In the genomic region with DNA sequence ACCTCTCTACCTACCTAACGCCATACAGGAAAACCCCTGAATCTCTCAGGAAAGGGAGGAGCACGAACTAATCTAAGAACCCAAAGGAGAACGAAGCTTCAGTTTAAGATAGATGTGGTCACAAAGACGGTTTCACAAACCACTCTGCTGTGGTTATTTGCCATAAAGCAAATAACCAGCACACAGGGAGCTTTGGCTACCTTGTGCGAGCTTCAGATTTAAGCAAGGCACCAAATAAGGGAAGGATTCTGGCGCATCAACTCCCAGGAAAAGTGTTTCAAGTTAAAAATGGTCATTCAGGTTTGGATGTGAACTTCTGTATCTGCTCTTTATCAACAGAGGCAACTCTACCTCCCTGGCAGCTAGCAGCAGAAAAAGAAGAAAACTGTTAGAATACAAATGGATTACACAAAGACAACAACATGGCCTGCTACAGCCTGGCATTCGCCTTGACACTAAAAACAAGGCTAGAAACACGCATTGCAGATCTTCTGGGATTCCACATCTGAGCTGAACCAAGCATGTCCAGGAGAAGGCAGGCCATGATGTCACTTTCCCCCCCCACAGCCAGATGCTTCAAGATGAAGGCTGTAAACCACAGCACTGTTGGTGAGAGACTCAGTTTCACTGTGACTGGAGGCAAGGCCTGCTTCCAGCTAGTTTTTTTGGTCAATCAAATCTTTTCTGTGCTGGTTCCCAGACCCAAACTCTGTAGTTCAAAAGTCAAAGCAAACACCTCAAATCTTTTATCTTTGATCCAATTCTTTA, we compare ENCODE assay signal across 8 cellular contexts. TPM values are rescaled to one million over a fixed set of nuclear protein-coding genes. Genes with fewer than 3 reads are reported as not detected.
DNase-seq lines count a peak whose midpoint lies in the region; ATAC-seq and TF ChIP-seq lines count a peak whose summit lies in the region.

No MANE protein-coding gene starts in this region.

- H2AFZ ChIP-seq in hepatocyte: no peak overlapping the region

- no peak overlapping the region for H3K27ac ChIP-seq in hepatocyte

- 89% methylated on average over 8 of the region's 8 CpGs for WGBS in hepatocyte (ENCODE audit: low lambda C conversion rate, missing lambda C conversion rate)

- no peaks in the 10 kb centered on the region for H3K27me3 Mint-ChIP-seq in activated CD8-positive, alpha-beta T cell treated with anti-CD3 and anti-CD28 coated beads for 36 hours
- H3K27me3 Mint-ChIP-seq in stimulated activated naive CD8-positive, alpha-beta T cell treated with anti-CD3 and anti-CD28 coated beads, Interleukin-15, amount 100 ng/mL, for 72 hours: no peaks in the 10 kb centered on the region
- H3K27me3 Mint-ChIP-seq in endothelial cell (ENCODE audit: unreplicated experiment): no peaks in the 10 kb centered on the region

- H3K4me3 ChIP-seq in hepatocyte: no peak overlapping the region

- POLR2A ChIA-PET in activated CD8-positive, alpha-beta T cell treated with anti-CD3 and anti-CD28 coated beads for 36 hours (lab: Charles Lee): interaction anchor here (0.6 to 4.0 kb wide), 10 partner anchors 7 to 204 kb away, joined by 3 to 18 read pairs (median 3); no protein-coding TSS in a partner anchor

- no peaks in the 10 kb centered on the region for H3K4me1 ChIP-seq in hepatocyte (ENCODE audit: insufficient read depth)

- no peaks in the 10 kb centered on the region for H3K27me3 ChIP-seq in hepatocyte

- peaks cover 75% of the 10 kb centered on the region for H3K4me1 Mint-ChIP-seq in activated CD8-positive, alpha-beta T cell treated with anti-CD3 and anti-CD28 coated beads for 36 hours (ENCODE audit: low read depth)
- H3K4me1 Mint-ChIP-seq in stimulated activated naive CD8-positive, alpha-beta T cell treated with anti-CD3 and anti-CD28 coated beads, Interleukin-15, amount 100 ng/mL, for 72 hours: peaks cover 86% of the 10 kb centered on the region
- H3K4me1 Mint-ChIP-seq in endothelial cell (ENCODE audit: unreplicated experiment): no peaks in the 10 kb centered on the region

- H3K9me3 ChIP-seq in hepatocyte (ENCODE audit: low read depth): no peaks in the 10 kb centered on the region

- H4K20me1 ChIP-seq in hepatocyte (ENCODE audit: insufficient read depth, poor library complexity, severe bottlenecking): no peaks in the 10 kb centered on the region

- peak overlapping the region; percentile 75 for H3K4me3 Mint-ChIP-seq in activated CD8-positive, alpha-beta T cell treated with anti-CD3 and anti-CD28 coated beads for 36 hours
- peak overlapping the region; percentile 76 to 81 for H3K4me3 Mint-ChIP-seq in stimulated activated naive CD8-positive, alpha-beta T cell treated with anti-CD3 and anti-CD28 coated beads, Interleukin-15, amount 100 ng/mL, for 72 hours
- H3K4me3 Mint-ChIP-seq in endothelial cell (ENCODE audit: unreplicated experiment): no peak overlapping the region

- H3K27ac Mint-ChIP-seq in activated CD8-positive, alpha-beta T cell treated with anti-CD3 and anti-CD28 coated beads for 36 hours: peak overlapping the region; percentile 97
- peak overlapping the region; percentile 93 to 97 for H3K27ac Mint-ChIP-seq in stimulated activated naive CD8-positive, alpha-beta T cell treated with anti-CD3 and anti-CD28 coated beads, Interleukin-15, amount 100 ng/mL, for 72 hours
- H3K27ac Mint-ChIP-seq in endothelial cell (ENCODE audit: unreplicated experiment): no peak overlapping the region

- no peaks in the 10 kb centered on the region for H3K9me2 ChIP-seq in hepatocyte (replicated peaks; ENCODE audit: insufficient read depth)

- CTCF ChIA-PET in activated CD8-positive, alpha-beta T cell treated with anti-CD3 and anti-CD28 coated beads for 36 hours (lab: Charles Lee): interaction anchor here (0.9 to 16.5 kb wide), 12 partner anchors 9 to 205 kb away, joined by 3 to 119 read pairs (median 4); a partner anchor contains a TSS

- H3K36me3 Mint-ChIP-seq in activated CD8-positive, alpha-beta T cell treated with anti-CD3 and anti-CD28 coated beads for 36 hours (ENCODE audit: low read depth): peaks cover 68% of the 10 kb centered on the region
- H3K36me3 Mint-ChIP-seq in endothelial cell (ENCODE audit: low read depth, unreplicated experiment): peaks cover 17% of the 10 kb centered on the region

- no peaks in the 10 kb centered on the region for H3K9me3 Mint-ChIP-seq in activated CD8-positive, alpha-beta T cell treated with anti-CD3 and anti-CD28 coated beads for 36 hours
- H3K9me3 Mint-ChIP-seq in stimulated activated naive CD8-positive, alpha-beta T cell treated with anti-CD3 and anti-CD28 coated beads, Interleukin-15, amount 100 ng/mL, for 72 hours: peaks cover 1 to 5% of the 10 kb centered on the region in 2 donors
- no peaks in the 10 kb centered on the region for H3K9me3 Mint-ChIP-seq in endothelial cell (ENCODE audit: unreplicated experiment)

- intact Hi-C loops in activated CD8-positive, alpha-beta T cell treated with anti-CD3 and anti-CD28 coated beads for 36 hours (cut with micrococcal nuclease): no loop called here

- no peaks in the 10 kb centered on the region for H3K36me3 ChIP-seq in hepatocyte (replicated peaks; ENCODE audit: insufficient read depth, low read depth)

- ATAC-seq in GM18517 (IDR thresholded peaks at IDR 0.05; ENCODE audit: unreplicated experiment) (peak; percentile 63), HG03097 (IDR thresholded peaks at IDR 0.05; ENCODE audit: low FRiP score, unreplicated experiment) (peak; percentile 50), GM19328 (IDR thresholded peaks at IDR 0.05; ENCODE audit: unreplicated experiment) (no peak)
- peak; percentile 74 for ATAC-seq in activated CD8-positive, alpha-beta T cell treated with anti-CD3 and anti-CD28 coated beads for 36 hours
- ATAC-seq in stimulated activated naive CD8-positive, alpha-beta T cell treated with anti-CD3 and anti-CD28 coated beads, Interleukin-15, amount 100 ng/mL, for 72 hours: peak; percentile 87

- H3K4me2 ChIP-seq in hepatocyte: no peak overlapping the region

- peaks cover 17% of the 10 kb centered on the region for H3K79me2 ChIP-seq in hepatocyte

- TF ChIP-seq CTCF in activated CD8-positive, alpha-beta T cell treated with anti-CD3 and anti-CD28 coated beads for 36 hours (IDR thresholded peaks at IDR 0.05): no peak
- TF ChIP-seq CTCF in hepatocyte (IDR thresholded peaks at IDR 0.05; ENCODE audit: poor library complexity) (no peak), endothelial cell (IDR thresholded peaks at IDR 0.05; ENCODE audit: unreplicated experiment) (no peak)

- DNase-seq in activated CD8-positive, alpha-beta T cell treated with anti-CD3 and anti-CD28 coated beads for 36 hours: peak; percentile 95
- DNase-seq in hepatocyte (ENCODE audit: low spot score): peak; percentile 24
- DNase-seq in stimulated activated naive CD8-positive, alpha-beta T cell treated with anti-CD3 and anti-CD28 coated beads, Interleukin-15, amount 100 ng/mL, for 72 hours: peak; percentile 78 to 82
- DNase-seq in endothelial cell (ENCODE audit: low spot score): no peak
- DNase-seq in KG1 (lab: John Stamatoyannopoulos, UW): no peak

RNA-seq across cellular contexts. Expression of a gene that starts 43.6 kb away (rescaled TPM):
- total RNA-seq in activated CD8-positive, alpha-beta T cell treated with anti-CD3 and anti-CD28 coated beads for 36 hours: 10 to 100 TPM; 39.6 to 40.4 TPM
- total RNA-seq in hepatocyte (8.5 and 19.9 TPM in 2 replicates), endothelial cell (ENCODE audit: unreplicated experiment) (38.1 TPM)
- 11.9 and 12.1 TPM in 2 replicates for polyA plus RNA-seq in hepatocyte

RNA-seq across cellular contexts. Expression of a gene that starts 43.8 kb away (rescaled TPM):
- total RNA-seq in activated CD8-positive, alpha-beta T cell treated with anti-CD3 and anti-CD28 coated beads for 36 hours: 10 to 100 TPM in 1 of 2 experiments, 1 to 10 TPM in 1; 9.6 to 12.7 TPM
- total RNA-seq in hepatocyte (16.0 and 27.7 TPM in 2 replicates), endothelial cell (ENCODE audit: unreplicated experiment) (27.8 TPM)
- polyA plus RNA-seq in hepatocyte: 7.8 and 11.2 TPM in 2 replicates

Comparison
In these comparisons a context has a peak if more than half of its experiments do, and no peak if none do; other contexts are left out.
1. DNase-seq: peak in activated CD8-positive, alpha-beta T cell treated with anti-CD3 and anti-CD28 coated beads for 36 hours (single experiment), hepatocyte (single experiment) and stimulated activated naive CD8-positive, alpha-beta T cell treated with anti-CD3 and anti-CD28 coated beads, Interleukin-15, amount 100 ng/mL, for 72 hours (2 of 2); none in endothelial cell (single experiment) and KG1 (single experiment).